8 cellular contexts compared by ENCODE assay signal in genomic region chr1:42680921-42681683, GRCh38. TPM values are rescaled to one million over a fixed set of nuclear protein-coding genes. Genes with fewer than 3 reads are reported as not detected.
DNase-seq lines count a peak whose midpoint lies in the region; ATAC-seq, FAIRE-seq and TF ChIP-seq lines count a peak whose summit lies in the region.

No MANE protein-coding gene starts in this region.

- H3K27ac ChIP-seq in keratinocyte (ENCODE audit: control insufficient read depth, insufficient read depth, low read length), result peak overlapping the region; percentile 91

- H3K4me1 Mint-ChIP-seq in stimulated activated naive B cell treated with anti-CD40 and anti-IgM and Interleukin-4, amounts not matched to agents 10 μg/mL and 1 μg/mL and 100 μg/mL, for 72 hours, result peaks cover 24 to 52% of the 10 kb centered on the region in 2 donors

- peak overlapping the region; percentile 88 to 99 for H3K4me3 Mint-ChIP-seq in stimulated activated naive B cell treated with anti-CD40 and anti-IgM and Interleukin-4, amounts not matched to agents 10 μg/mL and 1 μg/mL and 100 μg/mL, for 72 hours

- H3K27me3 Mint-ChIP-seq in stimulated activated naive B cell treated with anti-CD40 and anti-IgM and Interleukin-4, amounts not matched to agents 10 μg/mL and 1 μg/mL and 100 μg/mL, for 72 hours, result no peaks in the 10 kb centered on the region

- peaks cover 24% of the 10 kb centered on the region for H4K20me1 ChIP-seq in keratinocyte (ENCODE audit: control insufficient read depth, extremely low read depth, insufficient read depth, low read length)

- peak overlapping the region; percentile 99 for H3K27ac Mint-ChIP-seq in stimulated activated naive B cell treated with anti-CD40 and anti-IgM and Interleukin-4, amounts not matched to agents 10 μg/mL and 1 μg/mL and 100 μg/mL, for 72 hours

- H3K36me3 Mint-ChIP-seq in stimulated activated naive B cell treated with anti-CD40 and anti-IgM and Interleukin-4, amounts not matched to agents 10 μg/mL and 1 μg/mL and 100 μg/mL, for 72 hours, result peaks cover 37 to 53% of the 10 kb centered on the region in 2 donors

- no peak for ATAC-seq in stimulated activated naive B cell treated with anti-CD40 and anti-IgM and Interleukin-4, amounts not matched to agents 10 μg/mL and 1 μg/mL and 100 μg/mL, for 72 hours (replicated peaks)
- no peak for ATAC-seq in GM21786 (IDR thresholded peaks at IDR 0.05; ENCODE audit: unreplicated experiment)
- ATAC-seq in HG02970 (IDR thresholded peaks at IDR 0.05; ENCODE audit: low FRiP score, unreplicated experiment), result no peak

- no peaks in the 10 kb centered on the region for H3K9me3 Mint-ChIP-seq in stimulated activated naive B cell treated with anti-CD40 and anti-IgM and Interleukin-4, amounts not matched to agents 10 μg/mL and 1 μg/mL and 100 μg/mL, for 72 hours

- no peaks in the 10 kb centered on the region for H3K9me1 ChIP-seq in keratinocyte (ENCODE audit: control insufficient read depth, extremely low read depth, insufficient read depth, low read length)

- in situ Hi-C loops in astrocyte of the spinal cord (cut with HindIII; ENCODE audit: low sequenced_read_pairs), result no loop called here

- peak overlapping the region; percentile 89 for H3K4me2 ChIP-seq in keratinocyte (ENCODE audit: control insufficient read depth, extremely low read depth, insufficient read depth, low read depth, low read length)

- FAIRE-seq in keratinocyte (lab: Jason Lieb, UNC), result no peak

- H3K4me3 ChIP-seq in astrocyte of the spinal cord (ENCODE audit: low read depth, low read length) (peak overlapping the region; percentile 83), keratinocyte (ENCODE audit: control insufficient read depth in 2 of 3, extremely low read depth in 1 of 3, insufficient read depth in 2 of 3, low read depth in 1 of 3, low read length in 3 of 3) (peak overlapping the region; percentile 72 to 95 (median 81))

- dilution Hi-C loops in keratinocyte (cut with MboI; ENCODE audit: extremely low pct_ligation_motif_present, low sequenced_read_pairs), result no loop called here

- H3K9me3 ChIP-seq in keratinocyte (ENCODE audit: control insufficient read depth, low read depth, low read length), result no peaks in the 10 kb centered on the region

- H3K4me1 ChIP-seq in keratinocyte (ENCODE audit: control insufficient read depth, extremely low read depth, insufficient read depth, low read length), result peaks cover 34% of the 10 kb centered on the region

- peak overlapping the region; percentile 57 for H2AFZ ChIP-seq in keratinocyte (ENCODE audit: control insufficient read depth, low read length)

- TF ChIP-seq CTCF in astrocyte of the spinal cord (IDR thresholded peaks at IDR 0.05; ENCODE audit: low read depth, low read length), result no peak
- TF ChIP-seq CTCF in keratinocyte (optimal IDR thresholded peaks at IDR 0.05 in 1 of 3, IDR thresholded peaks at IDR 0.05 in 1 of 3, conservative IDR thresholded peaks at IDR 0.05 in 1 of 3; ENCODE audit: extremely low read depth in 1 of 3, insufficient read depth in 2 of 3, low read length in 3 of 3), result peak in 1 of 3 experiments; percentile 12

- H3K79me2 ChIP-seq in keratinocyte (ENCODE audit: control insufficient read depth, insufficient read depth, low read length), result peaks cover 47% of the 10 kb centered on the region

- peak; percentile 68 for DNase-seq in activated CD8-positive, alpha-beta memory T cell treated with anti-CD3 and anti-CD28 coated beads for 24 hours
- DNase-seq in activated CD8-positive, alpha-beta memory T cell treated with anti-CD3 and anti-CD28 coated beads, Interleukin-2, amount 50 U/mL, for 48 hours, result no peak
- peak; percentile 32 for DNase-seq in NOMO-1 treated with DMSO at 0.1 percent for 48 hours (lab: John Stamatoyannopoulos, UW; ENCODE audit: unreplicated experiment)
- DNase-seq in astrocyte of the spinal cord (ENCODE audit: low read depth, low spot score), result peak; percentile 31
- no peak for DNase-seq in keratinocyte (ENCODE audit: low read depth, low spot score)
- DNase-seq in stimulated activated naive B cell treated with anti-CD40 and anti-IgM and Interleukin-4, amounts not matched to agents 10 μg/mL and 1 μg/mL and 100 μg/mL, for 72 hours, result no peak

- H3K9ac ChIP-seq in keratinocyte (ENCODE audit: control insufficient read depth, extremely low read depth, insufficient read depth, low read length), result peak overlapping the region; percentile 95

- H3K27me3 ChIP-seq in keratinocyte (ENCODE audit: control insufficient read depth, extremely low read depth, insufficient read depth, low read length), result no peaks in the 10 kb centered on the region

- H3K36me3 ChIP-seq in keratinocyte (ENCODE audit: control insufficient read depth in 2 of 2, extremely low read depth in 1 of 2, insufficient read depth in 2 of 2, low read length in 2 of 2), result peaks cover 0 to 20% of the 10 kb centered on the region in 2 experiments

RNA-seq across cellular contexts. Expression of gene YBX1, which starts 1.1 kb away (rescaled TPM):
- 630 to 1,162 TPM (median 1,066 TPM) in 3 replicates for polyA plus RNA-seq in keratinocyte
- polyA plus RNA-seq in keratinocyte (2011; ENCODE audit: low read depth), result 243 TPM
- polyA plus RNA-seq in keratinocyte (2011; cell fraction: cytosol; rRNA removed), result 1,344 and 1,449 TPM in 2 replicates
- polyA plus RNA-seq in keratinocyte (2011; cell fraction: nucleus; rRNA removed), result 186 and 230 TPM in 2 replicates
- 463 and 1,137 TPM in 2 replicates for polyA plus RNA-seq in keratinocyte (2012; ENCODE audit: low replicate concordance)
- polyA minus RNA-seq in keratinocyte, result 244 to 426 TPM (median 260 TPM) in 3 replicates
- 513 TPM for polyA minus RNA-seq in keratinocyte (2011; cell fraction: cytosol; rRNA and poly(A)+ RNA removed)
- polyA minus RNA-seq in keratinocyte (2011; cell fraction: nucleus; rRNA and poly(A)+ RNA removed), result 37.6 and 63.8 TPM in 2 replicates

RNA-seq across cellular contexts. Expression of gene PPIH, which starts 22.9 kb away (rescaled TPM):
- 54.0 to 94.1 TPM (median 63.4 TPM) in 3 replicates for polyA plus RNA-seq in keratinocyte
- 6.2 TPM for polyA plus RNA-seq in keratinocyte (2011; ENCODE audit: low read depth)
- polyA plus RNA-seq in keratinocyte (2011; cell fraction: cytosol; rRNA removed), result 54.0 and 56.0 TPM in 2 replicates
- 33.4 and 47.3 TPM in 2 replicates for polyA plus RNA-seq in keratinocyte (2011; cell fraction: nucleus; rRNA removed)
- 26.0 and 50.4 TPM in 2 replicates for polyA plus RNA-seq in keratinocyte (2012; ENCODE audit: low replicate concordance)
- 4.8 to 38.9 TPM (median 17.7 TPM) in 3 replicates for polyA minus RNA-seq in keratinocyte
- polyA minus RNA-seq in keratinocyte (2011; cell fraction: cytosol; rRNA and poly(A)+ RNA removed), result 29.0 TPM
- polyA minus RNA-seq in keratinocyte (2011; cell fraction: nucleus; rRNA and poly(A)+ RNA removed), result 5.9 and 14.8 TPM in 2 replicates

RNA-seq across cellular contexts. Expression of gene CLDN19, which starts 58.9 kb away (rescaled TPM):
- polyA plus RNA-seq in keratinocyte, result 0.06 TPM in 1 of 3 replicates, not detected in the others
- polyA plus RNA-seq in keratinocyte (2011; ENCODE audit: low read depth), result not detected
- not detected in 2 replicates for polyA plus RNA-seq in keratinocyte (2011; cell fraction: cytosol; rRNA removed)
- polyA plus RNA-seq in keratinocyte (2011; cell fraction: nucleus; rRNA removed), result not detected in 2 replicates
- polyA plus RNA-seq in keratinocyte (2012; ENCODE audit: low replicate concordance), result not detected in 2 replicates
- polyA minus RNA-seq in keratinocyte, result 0.07 TPM in 1 of 3 replicates, not detected in the others
- polyA minus RNA-seq in keratinocyte (2011; cell fraction: cytosol; rRNA and poly(A)+ RNA removed), result not detected
- 0.16 TPM in 1 of 2 replicates, not detected in the other for polyA minus RNA-seq in keratinocyte (2011; cell fraction: nucleus; rRNA and poly(A)+ RNA removed)

Comparison
In these comparisons a context has a peak if more than half of its experiments do, and no peak if none do; other contexts are left out.
1. DNase-seq: peak in activated CD8-positive, alpha-beta memory T cell treated with anti-CD3 and anti-CD28 coated beads for 24 hours (single experiment), NOMO-1 treated with DMSO at 0.1 percent for 48 hours (single experiment) and astrocyte of the spinal cord (single experiment); none in activated CD8-positive, alpha-beta memory T cell treated with anti-CD3 and anti-CD28 coated beads, Interleukin-2, amount 50 U/mL, for 48 hours (single experiment), keratinocyte (single experiment) and stimulated activated naive B cell treated with anti-CD40 and anti-IgM and Interleukin-4, amounts not matched to agents 10 μg/mL and 1 μg/mL and 100 μg/mL, for 72 hours (single experiment).